ENCODE assay signal across 17 cellular contexts in genomic region chr12:76156314-76156713, GRCh38.
A peak's percentile ranks its signal among the peaks of the same experiment; 100 is the strongest.
DNase-seq lines count a peak whose midpoint lies in the region; ATAC-seq and TF ChIP-seq lines count a peak whose summit lies in the region.
"Had no signal": no experiment of that assay in that cellular context is flagged by ENCODE, and none has a peak within 500 bp of the region (broad histone marks: within the 10 kb centered on the region; RNA-seq: fewer than 3 reads in every experiment).

No MANE protein-coding gene starts in this region.

- no peaks in the 10 kb centered on the region for H3K79me2 ChIP-seq in GM23248 (ENCODE audit: insufficient read depth)

- peak overlapping the region; percentile 5; the same call in 1 of the 2 replicates for H2AFZ ChIP-seq in GM23248

- CTCF ChIA-PET in HEK293T (lab: Yijun Ruan, JAX) = no interaction called here

- no peaks in the 10 kb centered on the region for H3K27me3 Mint-ChIP-seq in brain

- H3K9me3 Mint-ChIP-seq in brain = no peaks in the 10 kb centered on the region
- H3K9me3 Mint-ChIP-seq: CD8-positive, alpha-beta T cell had no signal

- no peaks in the 10 kb centered on the region for H3K36me3 Mint-ChIP-seq in brain
- H3K36me3 Mint-ChIP-seq: CD8-positive, alpha-beta T cell had no signal

- no peak for ATAC-seq in HG02763 (IDR thresholded peaks at IDR 0.05; ENCODE audit: unreplicated experiment)
- ATAC-seq in GM18858 (IDR thresholded peaks at IDR 0.05; ENCODE audit: unreplicated experiment) = no peak
- ATAC-seq: A549; CD8-positive, alpha-beta T cell had no signal

- no peaks in the 10 kb centered on the region for H4K20me1 ChIP-seq in GM23248 (ENCODE audit: insufficient read depth)

- H3K4me1 Mint-ChIP-seq in brain = peaks cover 22% of the 10 kb centered on the region

- POLR2A ChIA-PET in HEK293T (lab: Yijun Ruan, JAX) = no interaction called here

- H3K36me3 ChIP-seq in GM23248 (ENCODE audit: low read depth) = no peaks in the 10 kb centered on the region
- no peaks in the 10 kb centered on the region for H3K36me3 ChIP-seq in neutrophil
- H3K36me3 ChIP-seq: BE2C had no signal

- DNase-seq in GM23248 (no peak), HEK293T (ENCODE audit: extremely low spot score) (no peak), amniotic stem cell (lab: John Stamatoyannopoulos, UW) (no peak), mesenteric fat pad (ENCODE audit: low spot score) (no peak)
- DNase-seq: BE2C; Caco-2; CD8-positive, alpha-beta T cell; DND-41; GDM1; H7; KG1 had no signal

- H3F3A ChIP-seq in GM23248 (ENCODE audit: insufficient read depth) = peaks cover 8% of the 10 kb centered on the region

- peaks cover 4% of the 10 kb centered on the region; the same call in 1 of the 2 replicates for H3K4me1 ChIP-seq in GM23248 (ENCODE audit: insufficient read depth)
- peaks cover 47 to 57% of the 10 kb centered on the region in 2 experiments for H3K4me1 ChIP-seq in neutrophil (ENCODE audit: control insufficient read depth in 1 of 2, insufficient read depth in 1 of 2, low read depth in 1 of 2, low read length in 1 of 2)
- H3K4me1 ChIP-seq: A549, BE2C, Caco-2 had no signal

- 93 to 100% methylated on average over 1 of the region's 1 CpG for WGBS in GM23248 (ENCODE audit: low coverage in 1 of 2, low lambda C conversion rate in 2 of 2, missing lambda C conversion rate in 2 of 2), 2 experiments

- TF ChIP-seq CTCF in brain (conservative IDR thresholded peaks at IDR 0.05) = no peak
- no peak for TF ChIP-seq CTCF in neutrophil (IDR thresholded peaks at IDR 0.05)

- H3K4me3 ChIP-seq in GM23248 (no peak overlapping the region), neutrophil (ENCODE audit: low read depth in 1 of 2, low read length in 1 of 2) (no peak overlapping the region)
- H3K4me3 ChIP-seq: A549 had no signal

- no peaks in the 10 kb centered on the region for H3K9me2 ChIP-seq in GM23248 (ENCODE audit: insufficient read depth)

- H3K9me3 ChIP-seq in GM23248 (ENCODE audit: low read depth) (no peaks in the 10 kb centered on the region), neutrophil (no peaks in the 10 kb centered on the region)
- H3K9me3 ChIP-seq: A549, BE2C, Caco-2 had no signal

- H3K9ac ChIP-seq in GM23248 = no peak overlapping the region

- H3K27ac Mint-ChIP-seq in brain = peak overlapping the region in 3 of 5 experiments; percentile 11 to 76 (median 50)
- H3K27ac Mint-ChIP-seq: CD8-positive, alpha-beta T cell had no signal

- H3K4me2 ChIP-seq in GM23248 (ENCODE audit: unreplicated experiment) = no peak overlapping the region
- H3K4me2 ChIP-seq: A549 had no signal

- H3K27ac ChIP-seq in GM23248 (no peak overlapping the region), neutrophil (peak overlapping the region; percentile 68)
- H3K27ac ChIP-seq: A549, C4-2B had no signal

- in situ Hi-C loops in GM23248 (cut with MboI) = no loop called here

- H3K4me3 Mint-ChIP-seq in brain = peak overlapping the region in 1 of 5 experiments; percentile 14
- H3K4me3 Mint-ChIP-seq: CD8-positive, alpha-beta T cell had no signal

- H3K27me3 ChIP-seq in GM23248 (replicated peaks; ENCODE audit: insufficient read depth) = no peaks in the 10 kb centered on the region
- no peaks in the 10 kb centered on the region for H3K27me3 ChIP-seq in neutrophil
- H3K27me3 ChIP-seq: BE2C had no signal

TF ChIP-seq in HEK293T, 16 proteins besides CTCF, POLR2A, EP300 and RAD21:
- TF ChIP-seq SP1 (IDR thresholded peaks at IDR 0.05) (no peak), L3MBTL2 (conservative IDR thresholded peaks at IDR 0.05) (no peak), NFRKB (IDR thresholded peaks at IDR 0.05) (no peak), LEF1 (IDR thresholded peaks at IDR 0.05; ENCODE audit: borderline replicate concordance) (no peak), CTBP1 (IDR thresholded peaks at IDR 0.05; ENCODE audit: borderline replicate concordance) (no peak)
- TF ChIP-seq, protein P1, sequence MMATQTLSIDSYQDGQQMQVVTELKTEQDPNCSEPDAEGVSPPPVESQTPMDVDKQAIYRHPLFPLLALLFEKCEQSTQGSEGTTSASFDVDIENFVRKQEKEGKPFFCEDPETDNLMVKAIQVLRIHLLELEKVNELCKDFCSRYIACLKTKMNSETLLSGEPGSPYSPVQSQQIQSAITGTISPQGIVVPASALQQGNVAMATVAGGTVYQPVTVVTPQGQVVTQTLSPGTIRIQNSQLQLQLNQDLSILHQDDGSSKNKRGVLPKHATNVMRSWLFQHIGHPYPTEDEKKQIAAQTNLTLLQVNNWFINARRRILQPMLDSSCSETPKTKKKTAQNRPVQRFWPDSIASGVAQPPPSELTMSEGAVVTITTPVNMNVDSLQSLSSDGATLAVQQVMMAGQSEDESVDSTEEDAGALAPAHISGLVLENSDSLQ (IDR thresholded peaks at IDR 0.05) = peak; percentile 42; the same call in 1 of the 2 replicates
